Comparison of ENCODE assay signal across 21 cellular contexts in the genomic region with DNA sequence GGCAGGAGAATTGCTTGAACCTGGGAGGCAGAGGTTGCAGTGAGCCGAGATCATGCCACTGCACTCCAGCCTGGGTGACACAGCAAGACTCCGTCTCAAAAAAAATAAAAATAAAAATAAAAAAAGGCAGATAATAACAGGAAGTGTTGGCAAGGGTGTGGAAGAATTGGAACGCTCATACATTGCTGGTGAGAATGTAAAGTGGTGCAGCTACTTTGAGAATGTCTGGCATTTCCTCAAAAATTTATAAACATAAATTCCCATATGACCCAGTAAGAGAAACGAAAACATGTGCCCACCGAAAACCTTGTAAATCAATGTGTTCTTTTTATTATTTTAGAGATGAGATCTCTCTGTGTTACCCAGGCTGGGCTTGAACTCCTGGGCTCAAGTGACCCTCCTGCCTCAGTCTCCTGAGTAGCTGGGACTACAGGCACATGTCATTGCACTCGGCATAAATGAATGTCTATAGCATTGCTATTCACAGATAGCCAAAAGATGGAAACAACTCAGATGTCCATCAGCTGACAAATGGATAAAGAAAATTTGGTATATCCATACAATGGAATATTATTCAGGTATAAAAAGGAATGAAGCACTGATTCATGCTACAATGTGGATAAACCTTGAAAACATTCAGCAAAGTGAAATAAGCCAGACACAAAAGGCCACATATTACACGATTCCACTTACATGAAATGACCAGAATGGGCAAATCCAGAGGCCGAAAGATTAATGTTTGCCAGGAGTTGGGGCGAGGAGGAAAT.
DNase-seq lines count a peak whose midpoint lies in the region; ATAC-seq, FAIRE-seq and TF ChIP-seq lines count a peak whose summit lies in the region.
"Had no signal": no experiment of that assay in that cellular context is flagged by ENCODE, and none has a peak within 500 bp of the region (broad histone marks: within the 10 kb centered on the region; RNA-seq: fewer than 3 reads in every experiment).

No MANE protein-coding gene starts in this region.

- no peak overlapping the region for H3K4me2 ChIP-seq in PC-3 (ENCODE audit: low read length)
- H3K4me2 ChIP-seq: GM23338 had no signal

- H3K36me3 ChIP-seq in PC-3 (ENCODE audit: low read depth, low read length): no peaks in the 10 kb centered on the region
- H3K36me3 ChIP-seq: HAP-1, Peyer's patch, SJCRH30 had no signal

- CTCF ChIA-PET in PC-3 (lab: Charles Lee): interaction anchor here (0.6 kb wide), 1 partner anchor 178 kb away, joined by 4 read pairs; no protein-coding TSS in a partner anchor

- DNase-seq in A172 (ENCODE audit: low spot score): peak; percentile 4
- DNase-seq in ELR (ENCODE audit: low read depth): peak; percentile 52
- peak; percentile 51 for DNase-seq in PC-3
- DNase-seq in fibroblast of gingiva (ENCODE audit: low read depth): peak; percentile 9
- DNase-seq in urothelium cell line (ENCODE audit: low spot score): no peak
- no peak for DNase-seq in posterior cingulate gyrus
- no peak for DNase-seq in KBM-7
- no peak for DNase-seq in effector CD4-positive, alpha-beta T cell
- DNase-seq: CD4-positive, CD25-positive, alpha-beta regulatory T cell; NCI-H1092 treated with DMSO at 0.1 percent for 48 hours; NCI-H1436 treated with DMSO at 0.1 percent for 48 hours; NCI-H1930; NCI-H2227 treated with DMSO at 0.1 percent for 48 hours; NCI-H510A; Peyer's patch; SJCRH30 had no signal

- intact Hi-C loops in PC-3 (cut with micrococcal nuclease): no loop called here
- intact Hi-C loops in posterior cingulate gyrus (cut with DNase I): no loop called here

- no TSS peak for BruUV-seq in PC-3 (replicated peaks; lab: Mats Ljungman, UMichigan)

- H3K9ac ChIP-seq in PC-3 (ENCODE audit: low read length): no peak overlapping the region

- POLR2A ChIA-PET in PC-3 (lab: Charles Lee; ENCODE audit: unreplicated experiment): no interaction called here

- FAIRE-seq in urothelium cell line (lab: Jason Lieb, UNC): no peak
- FAIRE-seq: A204.1, GM12878, K562 had no signal

- peaks cover 41% of the 10 kb centered on the region for H3K4me1 ChIP-seq in PC-3 (ENCODE audit: insufficient read depth, low read length)
- H3K4me1 ChIP-seq: Peyer's patch had no signal

- H3K79me2 ChIP-seq in PC-3 (ENCODE audit: low read length): no peaks in the 10 kb centered on the region

- H3K9me2 ChIP-seq in PC-3 (replicated peaks; ENCODE audit: low read length): no peaks in the 10 kb centered on the region

- no peak for TF ChIP-seq CTCF in PC-3 (conservative IDR thresholded peaks at IDR 0.05; ENCODE audit: low read depth, low read length)

- H3K4me3 ChIP-seq in PC-3 (ENCODE audit: low read length): no peak overlapping the region
- H3K4me3 ChIP-seq: GM12878, GM23338, HAP-1, K562, Peyer's patch, SJCRH30 had no signal

- H2AFZ ChIP-seq in PC-3 (ENCODE audit: low read length): no peak overlapping the region
- H2AFZ ChIP-seq: GM23338 had no signal

- in situ Hi-C loops in KBM-7 (cut with MboI; ENCODE audit: low pct_unique_long_range_greater_than_20kb, low sequenced_read_pairs): no loop called here

- peaks cover 4% of the 10 kb centered on the region for H3F3A ChIP-seq in PC-3 (ENCODE audit: low read length, unreplicated experiment)

- no peak overlapping the region for H3K27ac ChIP-seq in PC-3 (ENCODE audit: low read length)
- H3K27ac ChIP-seq: Peyer's patch, SJCRH30 had no signal

- no peaks in the 10 kb centered on the region for H3K27me3 ChIP-seq in PC-3 (ENCODE audit: low read length)
- H3K27me3 ChIP-seq: Peyer's patch, SJCRH30 had no signal

- H4K20me1 ChIP-seq in PC-3 (ENCODE audit: low read length): no peaks in the 10 kb centered on the region

- no peaks in the 10 kb centered on the region for H3K9me3 ChIP-seq in PC-3 (ENCODE audit: low read length)
- H3K9me3 ChIP-seq: HAP-1, Peyer's patch, SJCRH30 had no signal

- ATAC-seq in PC-3: no peak
- ATAC-seq: GM12878, GM23338, K562 had no signal

Comparison
In these comparisons a context has a peak if more than half of its experiments do, and no peak if none do; other contexts are left out.
1. DNase-seq: peak in A172 (single experiment), ELR (single experiment), PC-3 (single experiment) and fibroblast of gingiva (single experiment); none in urothelium cell line (single experiment), posterior cingulate gyrus (0 of 10), KBM-7 (single experiment) and effector CD4-positive, alpha-beta T cell (single experiment).